ENCODE assay signal across 2 cellular contexts in the genomic region with DNA sequence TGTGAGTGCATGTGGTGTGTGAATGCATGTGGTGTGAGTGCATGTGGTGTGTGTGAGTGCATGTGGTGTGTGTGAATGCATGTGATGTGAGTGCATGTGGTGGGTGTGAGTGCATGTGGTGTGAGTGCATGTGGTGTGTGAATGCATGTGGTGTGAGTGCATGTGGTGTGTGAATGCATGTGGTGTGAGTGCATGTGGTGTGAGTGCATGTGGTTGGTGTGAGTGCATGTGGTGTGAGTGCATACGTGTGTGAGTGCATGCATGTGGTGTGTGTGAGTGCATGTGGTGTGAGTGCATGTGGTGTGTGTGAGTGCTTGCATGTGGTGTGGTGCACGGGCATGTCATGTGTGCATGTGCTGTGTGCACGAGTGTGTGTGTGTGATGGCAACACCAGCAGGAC.
TF ChIP-seq lines count a peak whose summit lies in the region.

No MANE protein-coding gene starts in this region.

TF ChIP-seq in endothelial cell of umbilical vein, 7 proteins besides CTCF, POLR2A, EP300 and RAD21:
- TF ChIP-seq, protein P1, sequence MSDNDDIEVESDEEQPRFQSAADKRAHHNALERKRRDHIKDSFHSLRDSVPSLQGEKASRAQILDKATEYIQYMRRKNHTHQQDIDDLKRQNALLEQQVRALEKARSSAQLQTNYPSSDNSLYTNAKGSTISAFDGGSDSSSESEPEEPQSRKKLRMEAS (IDR thresholded peaks at IDR 0.05; ENCODE audit: insufficient read depth, insufficient read length): peak; percentile 36

TF ChIP-seq in HepG2, 621 proteins besides CTCF, POLR2A, EP300 and RAD21:
- TF ChIP-seq, protein P2, sequence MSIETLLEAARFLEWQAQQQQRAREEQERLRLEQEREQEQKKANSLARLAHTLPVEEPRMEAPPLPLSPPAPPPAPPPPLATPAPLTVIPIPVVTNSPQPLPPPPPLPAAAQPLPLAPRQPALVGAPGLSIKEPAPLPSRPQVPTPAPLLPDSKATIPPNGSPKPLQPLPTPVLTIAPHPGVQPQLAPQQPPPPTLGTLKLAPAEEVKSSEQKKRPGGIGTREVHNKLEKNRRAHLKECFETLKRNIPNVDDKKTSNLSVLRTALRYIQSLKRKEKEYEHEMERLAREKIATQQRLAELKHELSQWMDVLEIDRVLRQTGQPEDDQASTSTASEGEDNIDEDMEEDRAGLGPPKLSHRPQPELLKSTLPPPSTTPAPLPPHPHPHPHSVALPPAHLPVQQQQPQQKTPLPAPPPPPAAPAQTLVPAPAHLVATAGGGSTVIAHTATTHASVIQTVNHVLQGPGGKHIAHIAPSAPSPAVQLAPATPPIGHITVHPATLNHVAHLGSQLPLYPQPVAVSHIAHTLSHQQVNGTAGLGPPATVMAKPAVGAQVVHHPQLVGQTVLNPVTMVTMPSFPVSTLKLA (IDR thresholded peaks at IDR 0.05): peak; percentile 87
